26 cellular contexts compared by ENCODE assay signal in genomic region chr5:146336197-146336596, GRCh38. TPM values are rescaled to one million over a fixed set of nuclear protein-coding genes. Genes with fewer than 3 reads are reported as not detected.
"Had no signal": no experiment of that assay in that cellular context is flagged by ENCODE, and none has a peak within 500 bp of the region (broad histone marks: within the 10 kb centered on the region; RNA-seq: fewer than 3 reads in every experiment).

No MANE protein-coding gene starts in this region.

- H3K9me3 ChIP-seq: esophagus muscularis mucosa, gastrocnemius medialis, left lung, lower lobe of right lung, mucosa of descending colon had no signal

- DNase-seq: dermis blood vessel endothelial cell; dorsolateral prefrontal cortex; effector CD4-positive, alpha-beta T cell; effector memory CD4-positive, alpha-beta T cell; foreskin keratinocyte; gastrocnemius medialis; glutamatergic neuron; head of caudate nucleus; heart right ventricle; hippocampal formation; left cardiac atrium; left lung; left ventricle myocardium superior; lower lobe of right lung; mesenchymal stem cell; mucosa of descending colon; naive B cell had no signal

- H3K36me3 Mint-ChIP-seq: mesothelial cell of epicardium had no signal

- H3K27ac Mint-ChIP-seq: mesothelial cell of epicardium had no signal

- H3K36me3 ChIP-seq: esophagus muscularis mucosa, gastrocnemius medialis, heart right ventricle, left lung, lower lobe of right lung had no signal

- ATAC-seq: foreskin keratinocyte, gastrocnemius medialis, heart right ventricle, left cardiac atrium, left lung, left ventricle myocardium superior, lower lobe of right lung, mucosa of descending colon had no signal

- H3K27ac ChIP-seq: coronary artery, dorsolateral prefrontal cortex, esophagus muscularis mucosa, foreskin keratinocyte, gastrocnemius medialis, heart right ventricle, left lung, lower lobe of right lung had no signal

- H3K4me3 Mint-ChIP-seq: mesothelial cell of epicardium, naive B cell had no signal

- H3K4me3 ChIP-seq: coronary artery, dorsolateral prefrontal cortex, esophagus muscularis mucosa, gastrocnemius medialis, heart right ventricle, left lung, lower lobe of right lung, mucosa of descending colon had no signal

- H3K9me3 Mint-ChIP-seq: mesothelial cell of epicardium had no signal

- H3K4me1 ChIP-seq: foreskin keratinocyte, gastrocnemius medialis, lower lobe of right lung had no signal

RNA-seq across cellular contexts. Expression of gene POU4F3, which starts 2.4 kb away (rescaled TPM):
- total RNA-seq: dermis blood vessel endothelial cell, endothelial cell of umbilical vein, epithelial cell of proximal tubule, fibroblast of lung, fibroblast of villous mesenchyme, foreskin keratinocyte, gastrocnemius medialis, kidney epithelial cell, left lung, left ventricle myocardium superior, lower lobe of right lung, mesenteric fat pad, mucosa of descending colon had no signal
- polyA plus RNA-seq: fibroblast of lung had no signal
